Comparison of ENCODE assay signal across 1 cellular context in the genomic region with DNA sequence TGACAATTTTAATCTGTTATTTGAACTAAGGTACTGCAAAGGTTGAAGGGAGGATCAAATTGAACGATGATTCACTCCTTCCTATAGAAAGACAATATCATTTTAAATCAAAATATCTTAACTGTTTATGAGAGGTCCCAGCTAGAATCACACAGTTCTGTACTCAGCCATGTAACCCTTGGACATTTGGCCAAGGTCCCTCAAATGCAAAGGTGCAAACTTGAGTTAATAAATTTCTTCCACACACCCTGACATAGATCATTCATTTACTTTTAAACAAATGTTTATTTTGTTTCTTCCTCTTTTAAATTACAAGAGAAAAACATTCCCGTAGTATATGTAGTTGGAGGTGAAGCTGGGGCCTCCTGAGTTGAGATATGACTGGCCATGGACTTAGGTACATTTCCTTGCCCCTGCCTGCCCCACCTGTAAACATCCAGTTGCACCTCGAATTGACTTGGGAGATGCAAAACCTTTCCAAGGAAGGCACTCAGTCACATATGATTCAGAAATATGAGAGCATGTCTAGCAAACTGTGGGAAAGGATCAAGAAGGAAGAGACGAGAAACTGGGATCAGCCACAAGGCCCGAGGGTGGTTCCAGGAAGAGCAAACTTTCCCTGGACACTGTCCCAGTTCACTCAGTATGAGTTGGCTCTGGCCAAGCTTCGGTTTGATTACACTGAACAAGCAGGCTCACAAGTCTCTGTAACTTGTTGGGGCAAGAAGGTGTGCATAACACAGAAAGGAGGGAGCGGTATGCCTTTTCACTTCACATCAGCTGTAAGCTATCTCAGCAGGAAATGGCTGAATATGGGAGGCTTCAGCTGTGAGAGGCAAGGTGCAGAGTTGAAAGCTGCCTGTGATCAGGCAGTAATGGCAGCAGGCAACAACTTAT.
TF ChIP-seq lines count a peak whose summit lies in the region.

No MANE protein-coding gene starts in this region.

TF ChIP-seq in HepG2, 621 proteins besides CTCF, POLR2A, EP300 and RAD21 (continued from another document and continues in another):
- no peak for TF ChIP-seq ZFP62 (CRISPR knock-in tag; IDR thresholded peaks at IDR 0.05)
- TF ChIP-seq, protein P1, sequence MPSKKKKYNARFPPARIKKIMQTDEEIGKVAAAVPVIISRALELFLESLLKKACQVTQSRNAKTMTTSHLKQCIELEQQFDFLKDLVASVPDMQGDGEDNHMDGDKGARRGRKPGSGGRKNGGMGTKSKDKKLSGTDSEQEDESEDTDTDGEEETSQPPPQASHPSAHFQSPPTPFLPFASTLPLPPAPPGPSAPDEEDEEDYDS (CRISPR knock-in tag; IDR thresholded peaks at IDR 0.05), result no peak
- TF ChIP-seq SETDB1 (CRISPR knock-in tag; IDR thresholded peaks at IDR 0.05; ENCODE audit: borderline replicate concordance), result no peak
- TF ChIP-seq BORCS8-MEF2B (CRISPR knock-in tag; IDR thresholded peaks at IDR 0.05), result 0 out of 2 replicates have a peak, but pooled peaks have one; percentile 16
- TF ChIP-seq NFIB (CRISPR knock-in tag; IDR thresholded peaks at IDR 0.05; ENCODE audit: borderline replicate concordance), result no peak
- no peak for TF ChIP-seq FOXP1 (IDR thresholded peaks at IDR 0.05)
- TF ChIP-seq FOXP1 (CRISPR knock-in tag; IDR thresholded peaks at IDR 0.05), result peak; percentile 61
- TF ChIP-seq ZKSCAN5 (CRISPR knock-in tag; IDR thresholded peaks at IDR 0.05), result peak; percentile 89
- no peak for TF ChIP-seq ATF1 (CRISPR knock-in tag; IDR thresholded peaks at IDR 0.05)
- peak; percentile 35 for TF ChIP-seq TEAD3 (CRISPR knock-in tag; optimal IDR thresholded peaks at IDR 0.05; ENCODE audit: borderline replicate concordance)
- TF ChIP-seq, protein P2, sequence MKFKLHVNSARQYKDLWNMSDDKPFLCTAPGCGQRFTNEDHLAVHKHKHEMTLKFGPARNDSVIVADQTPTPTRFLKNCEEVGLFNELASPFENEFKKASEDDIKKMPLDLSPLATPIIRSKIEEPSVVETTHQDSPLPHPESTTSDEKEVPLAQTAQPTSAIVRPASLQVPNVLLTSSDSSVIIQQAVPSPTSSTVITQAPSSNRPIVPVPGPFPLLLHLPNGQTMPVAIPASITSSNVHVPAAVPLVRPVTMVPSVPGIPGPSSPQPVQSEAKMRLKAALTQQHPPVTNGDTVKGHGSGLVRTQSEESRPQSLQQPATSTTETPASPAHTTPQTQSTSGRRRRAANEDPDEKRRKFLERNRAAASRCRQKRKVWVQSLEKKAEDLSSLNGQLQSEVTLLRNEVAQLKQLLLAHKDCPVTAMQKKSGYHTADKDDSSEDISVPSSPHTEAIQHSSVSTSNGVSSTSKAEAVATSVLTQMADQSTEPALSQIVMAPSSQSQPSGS (CRISPR knock-in tag; IDR thresholded peaks at IDR 0.05), result no peak
- TF ChIP-seq RELA (CRISPR knock-in tag; IDR thresholded peaks at IDR 0.05), result no peak
- TF ChIP-seq, protein P3, sequence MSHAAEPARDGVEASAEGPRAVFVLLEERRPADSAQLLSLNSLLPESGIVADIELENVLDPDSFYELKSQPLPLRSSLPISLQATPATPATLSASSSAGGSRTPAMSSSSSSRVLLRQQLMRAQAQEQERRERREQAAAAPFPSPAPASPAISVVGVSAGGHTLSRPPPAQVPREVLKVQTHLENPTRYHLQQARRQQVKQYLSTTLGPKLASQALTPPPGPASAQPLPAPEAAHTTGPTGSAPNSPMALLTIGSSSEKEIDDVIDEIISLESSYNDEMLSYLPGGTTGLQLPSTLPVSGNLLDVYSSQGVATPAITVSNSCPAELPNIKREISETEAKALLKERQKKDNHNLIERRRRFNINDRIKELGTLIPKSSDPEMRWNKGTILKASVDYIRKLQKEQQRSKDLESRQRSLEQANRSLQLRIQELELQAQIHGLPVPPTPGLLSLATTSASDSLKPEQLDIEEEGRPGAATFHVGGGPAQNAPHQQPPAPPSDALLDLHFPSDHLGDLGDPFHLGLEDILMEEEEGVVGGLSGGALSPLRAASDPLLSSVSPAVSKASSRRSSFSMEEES (CRISPR knock-in tag; IDR thresholded peaks at IDR 0.05), result no peak
- TF ChIP-seq, protein P4, sequence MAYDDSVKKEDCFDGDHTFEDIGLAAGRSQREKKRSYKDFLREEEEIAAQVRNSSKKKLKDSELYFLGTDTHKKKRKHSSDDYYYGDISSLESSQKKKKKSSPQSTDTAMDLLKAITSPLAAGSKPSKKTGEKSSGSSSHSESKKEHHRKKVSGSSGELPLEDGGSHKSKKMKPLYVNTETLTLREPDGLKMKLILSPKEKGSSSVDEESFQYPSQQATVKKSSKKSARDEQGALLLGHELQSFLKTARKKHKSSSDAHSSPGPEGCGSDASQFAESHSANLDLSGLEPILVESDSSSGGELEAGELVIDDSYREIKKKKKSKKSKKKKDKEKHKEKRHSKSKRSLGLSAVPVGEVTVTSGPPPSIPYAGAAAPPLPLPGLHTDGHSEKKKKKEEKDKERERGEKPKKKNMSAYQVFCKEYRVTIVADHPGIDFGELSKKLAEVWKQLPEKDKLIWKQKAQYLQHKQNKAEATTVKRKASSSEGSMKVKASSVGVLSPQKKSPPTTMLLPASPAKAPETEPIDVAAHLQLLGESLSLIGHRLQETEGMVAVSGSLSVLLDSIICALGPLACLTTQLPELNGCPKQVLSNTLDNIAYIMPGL (CRISPR knock-in tag; IDR thresholded peaks at IDR 0.05; ENCODE audit: borderline replicate concordance in 1 of 2, low read depth in 1 of 2), result no peak
- no peak for TF ChIP-seq SP140L (CRISPR knock-in tag; IDR thresholded peaks at IDR 0.05; ENCODE audit: borderline replicate concordance)
- TF ChIP-seq RXRA (CRISPR knock-in tag; IDR thresholded peaks at IDR 0.05), result no peak
- no peak for TF ChIP-seq NR1H2 (CRISPR knock-in tag; IDR thresholded peaks at IDR 0.05; ENCODE audit: borderline replicate concordance, low read depth)
- TF ChIP-seq SALL1 (CRISPR knock-in tag; IDR thresholded peaks at IDR 0.05), result peak; percentile 77
- TF ChIP-seq, protein P5, sequence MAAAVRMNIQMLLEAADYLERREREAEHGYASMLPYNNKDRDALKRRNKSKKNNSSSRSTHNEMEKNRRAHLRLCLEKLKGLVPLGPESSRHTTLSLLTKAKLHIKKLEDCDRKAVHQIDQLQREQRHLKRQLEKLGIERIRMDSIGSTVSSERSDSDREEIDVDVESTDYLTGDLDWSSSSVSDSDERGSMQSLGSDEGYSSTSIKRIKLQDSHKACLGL (CRISPR knock-in tag; IDR thresholded peaks at IDR 0.05), result no peak
- TF ChIP-seq EHMT2 (IDR thresholded peaks at IDR 0.05; ENCODE audit: borderline replicate concordance, low read depth, low read length), result peak; percentile 14; the same call in 1 of the 2 replicates
- no peak for TF ChIP-seq ZNF264 (CRISPR knock-in tag; IDR thresholded peaks at IDR 0.05)
- TF ChIP-seq ZNF782 (CRISPR knock-in tag; IDR thresholded peaks at IDR 0.05; ENCODE audit: borderline replicate concordance), result no peak
- TF ChIP-seq, protein P6, sequence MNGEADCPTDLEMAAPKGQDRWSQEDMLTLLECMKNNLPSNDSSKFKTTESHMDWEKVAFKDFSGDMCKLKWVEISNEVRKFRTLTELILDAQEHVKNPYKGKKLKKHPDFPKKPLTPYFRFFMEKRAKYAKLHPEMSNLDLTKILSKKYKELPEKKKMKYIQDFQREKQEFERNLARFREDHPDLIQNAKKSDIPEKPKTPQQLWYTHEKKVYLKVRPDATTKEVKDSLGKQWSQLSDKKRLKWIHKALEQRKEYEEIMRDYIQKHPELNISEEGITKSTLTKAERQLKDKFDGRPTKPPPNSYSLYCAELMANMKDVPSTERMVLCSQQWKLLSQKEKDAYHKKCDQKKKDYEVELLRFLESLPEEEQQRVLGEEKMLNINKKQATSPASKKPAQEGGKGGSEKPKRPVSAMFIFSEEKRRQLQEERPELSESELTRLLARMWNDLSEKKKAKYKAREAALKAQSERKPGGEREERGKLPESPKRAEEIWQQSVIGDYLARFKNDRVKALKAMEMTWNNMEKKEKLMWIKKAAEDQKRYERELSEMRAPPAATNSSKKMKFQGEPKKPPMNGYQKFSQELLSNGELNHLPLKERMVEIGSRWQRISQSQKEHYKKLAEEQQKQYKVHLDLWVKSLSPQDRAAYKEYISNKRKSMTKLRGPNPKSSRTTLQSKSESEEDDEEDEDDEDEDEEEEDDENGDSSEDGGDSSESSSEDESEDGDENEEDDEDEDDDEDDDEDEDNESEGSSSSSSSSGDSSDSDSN (CRISPR knock-in tag; IDR thresholded peaks at IDR 0.05), result peak; percentile 43; the same call in 1 of the 2 replicates
- peak; percentile 40; the same call in 1 of the 2 replicates for TF ChIP-seq KDM6A (CRISPR knock-in tag; IDR thresholded peaks at IDR 0.05; ENCODE audit: low read depth)
- no peak for TF ChIP-seq KMT2A (CRISPR knock-in tag; IDR thresholded peaks at IDR 0.05)
- no peak for TF ChIP-seq ZNF10 (CRISPR knock-in tag; IDR thresholded peaks at IDR 0.05; ENCODE audit: borderline replicate concordance, low read depth)
- peak; percentile 32; the same call in 1 of the 2 replicates for TF ChIP-seq YEATS4 (CRISPR knock-in tag; IDR thresholded peaks at IDR 0.05; ENCODE audit: borderline replicate concordance)
- no peak for TF ChIP-seq ZNF253 (CRISPR knock-in tag; IDR thresholded peaks at IDR 0.05; ENCODE audit: borderline replicate concordance)
- TF ChIP-seq, protein P7, sequence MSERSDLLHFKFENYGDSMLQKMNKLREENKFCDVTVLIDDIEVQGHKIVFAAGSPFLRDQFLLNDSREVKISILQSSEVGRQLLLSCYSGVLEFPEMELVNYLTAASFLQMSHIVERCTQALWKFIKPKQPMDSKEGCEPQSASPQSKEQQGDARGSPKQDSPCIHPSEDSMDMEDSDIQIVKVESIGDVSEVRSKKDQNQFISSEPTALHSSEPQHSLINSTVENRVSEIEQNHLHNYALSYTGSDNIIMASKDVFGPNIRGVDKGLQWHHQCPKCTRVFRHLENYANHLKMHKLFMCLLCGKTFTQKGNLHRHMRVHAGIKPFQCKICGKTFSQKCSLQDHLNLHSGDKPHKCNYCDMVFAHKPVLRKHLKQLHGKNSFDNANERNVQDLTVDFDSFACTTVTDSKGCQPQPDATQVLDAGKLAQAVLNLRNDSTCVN (CRISPR knock-in tag; IDR thresholded peaks at IDR 0.05; ENCODE audit: borderline replicate concordance), result no peak
- no peak for TF ChIP-seq NFE2L1 (CRISPR knock-in tag; IDR thresholded peaks at IDR 0.05; ENCODE audit: borderline replicate concordance)
- no peak for TF ChIP-seq SP2 (CRISPR knock-in tag; IDR thresholded peaks at IDR 0.05)
- TF ChIP-seq ZNF678 (CRISPR knock-in tag; IDR thresholded peaks at IDR 0.05), result no peak
- no peak for TF ChIP-seq ZSCAN31 (CRISPR knock-in tag; IDR thresholded peaks at IDR 0.05; ENCODE audit: low read depth)
- TF ChIP-seq, protein P8, sequence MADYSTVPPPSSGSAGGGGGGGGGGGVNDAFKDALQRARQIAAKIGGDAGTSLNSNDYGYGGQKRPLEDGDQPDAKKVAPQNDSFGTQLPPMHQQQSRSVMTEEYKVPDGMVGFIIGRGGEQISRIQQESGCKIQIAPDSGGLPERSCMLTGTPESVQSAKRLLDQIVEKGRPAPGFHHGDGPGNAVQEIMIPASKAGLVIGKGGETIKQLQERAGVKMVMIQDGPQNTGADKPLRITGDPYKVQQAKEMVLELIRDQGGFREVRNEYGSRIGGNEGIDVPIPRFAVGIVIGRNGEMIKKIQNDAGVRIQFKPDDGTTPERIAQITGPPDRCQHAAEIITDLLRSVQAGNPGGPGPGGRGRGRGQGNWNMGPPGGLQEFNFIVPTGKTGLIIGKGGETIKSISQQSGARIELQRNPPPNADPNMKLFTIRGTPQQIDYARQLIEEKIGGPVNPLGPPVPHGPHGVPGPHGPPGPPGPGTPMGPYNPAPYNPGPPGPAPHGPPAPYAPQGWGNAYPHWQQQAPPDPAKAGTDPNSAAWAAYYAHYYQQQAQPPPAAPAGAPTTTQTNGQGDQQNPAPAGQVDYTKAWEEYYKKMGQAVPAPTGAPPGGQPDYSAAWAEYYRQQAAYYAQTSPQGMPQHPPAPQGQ (CRISPR knock-in tag; IDR thresholded peaks at IDR 0.05; ENCODE audit: borderline replicate concordance), result no peak
- peak; percentile 21; the same call in 1 of the 2 replicates for TF ChIP-seq NCOR1 (IDR thresholded peaks at IDR 0.05; ENCODE audit: borderline replicate concordance, low read length)
- no peak for TF ChIP-seq MAFF (IDR thresholded peaks at IDR 0.05; ENCODE audit: low read depth, low read length)
- no peak for TF ChIP-seq NONO (IDR thresholded peaks at IDR 0.05)
- no peak for TF ChIP-seq NONO (CRISPR knock-in tag; conservative IDR thresholded peaks at IDR 0.05)
- peak; percentile 59; the same call in 1 of the 2 replicates for TF ChIP-seq HNF4G (IDR thresholded peaks at IDR 0.05; ENCODE audit: borderline replicate concordance, low read depth, low read length)
- TF ChIP-seq HNF4G (CRISPR knock-in tag; IDR thresholded peaks at IDR 0.05; ENCODE audit: borderline replicate concordance, low read depth), result no peak
- no peak for TF ChIP-seq MEF2D (CRISPR knock-in tag; IDR thresholded peaks at IDR 0.05)
- no peak for TF ChIP-seq ZSCAN9 (CRISPR knock-in tag; IDR thresholded peaks at IDR 0.05; ENCODE audit: borderline replicate concordance)
- TF ChIP-seq TARDBP (CRISPR knock-in tag; IDR thresholded peaks at IDR 0.05), result 0 out of 2 replicates have a peak, but pooled peaks have one; percentile 24
- no peak for TF ChIP-seq GPN1 (CRISPR knock-in tag; IDR thresholded peaks at IDR 0.05; ENCODE audit: borderline replicate concordance)
- no peak for TF ChIP-seq MYC (CRISPR knock-in tag; IDR thresholded peaks at IDR 0.05; ENCODE audit: borderline replicate concordance)
- no peak for TF ChIP-seq ZNF775 (CRISPR knock-in tag; IDR thresholded peaks at IDR 0.05; ENCODE audit: borderline replicate concordance)
- TF ChIP-seq TBX2 (CRISPR knock-in tag; IDR thresholded peaks at IDR 0.05; ENCODE audit: borderline replicate concordance), result no peak
- no peak for TF ChIP-seq ZNF83 (CRISPR knock-in tag; IDR thresholded peaks at IDR 0.05; ENCODE audit: borderline replicate concordance)
- no peak for TF ChIP-seq ZFP1 (CRISPR knock-in tag; IDR thresholded peaks at IDR 0.05)
- no peak for TF ChIP-seq ZSCAN21 (CRISPR knock-in tag; IDR thresholded peaks at IDR 0.05; ENCODE audit: borderline replicate concordance)
- TF ChIP-seq, protein P9, sequence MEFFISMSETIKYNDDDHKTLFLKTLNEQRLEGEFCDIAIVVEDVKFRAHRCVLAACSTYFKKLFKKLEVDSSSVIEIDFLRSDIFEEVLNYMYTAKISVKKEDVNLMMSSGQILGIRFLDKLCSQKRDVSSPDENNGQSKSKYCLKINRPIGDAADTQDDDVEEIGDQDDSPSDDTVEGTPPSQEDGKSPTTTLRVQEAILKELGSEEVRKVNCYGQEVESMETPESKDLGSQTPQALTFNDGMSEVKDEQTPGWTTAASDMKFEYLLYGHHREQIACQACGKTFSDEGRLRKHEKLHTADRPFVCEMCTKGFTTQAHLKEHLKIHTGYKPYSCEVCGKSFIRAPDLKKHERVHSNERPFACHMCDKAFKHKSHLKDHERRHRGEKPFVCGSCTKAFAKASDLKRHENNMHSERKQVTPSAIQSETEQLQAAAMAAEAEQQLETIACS (CRISPR knock-in tag; IDR thresholded peaks at IDR 0.05), result no peak
- TF ChIP-seq ZNF274 (CRISPR knock-in tag; IDR thresholded peaks at IDR 0.05), result 0 out of 2 replicates have a peak, but pooled peaks have one; percentile 36
- TF ChIP-seq ZNF30 (CRISPR knock-in tag; IDR thresholded peaks at IDR 0.05), result no peak
- no peak for TF ChIP-seq CBX5 (CRISPR knock-in tag; IDR thresholded peaks at IDR 0.05; ENCODE audit: borderline replicate concordance)
- no peak for TF ChIP-seq ZNF549 (CRISPR knock-in tag; IDR thresholded peaks at IDR 0.05)
- TF ChIP-seq SNAI1 (CRISPR knock-in tag; IDR thresholded peaks at IDR 0.05; ENCODE audit: borderline replicate concordance), result no peak
